In the genomic region with DNA sequence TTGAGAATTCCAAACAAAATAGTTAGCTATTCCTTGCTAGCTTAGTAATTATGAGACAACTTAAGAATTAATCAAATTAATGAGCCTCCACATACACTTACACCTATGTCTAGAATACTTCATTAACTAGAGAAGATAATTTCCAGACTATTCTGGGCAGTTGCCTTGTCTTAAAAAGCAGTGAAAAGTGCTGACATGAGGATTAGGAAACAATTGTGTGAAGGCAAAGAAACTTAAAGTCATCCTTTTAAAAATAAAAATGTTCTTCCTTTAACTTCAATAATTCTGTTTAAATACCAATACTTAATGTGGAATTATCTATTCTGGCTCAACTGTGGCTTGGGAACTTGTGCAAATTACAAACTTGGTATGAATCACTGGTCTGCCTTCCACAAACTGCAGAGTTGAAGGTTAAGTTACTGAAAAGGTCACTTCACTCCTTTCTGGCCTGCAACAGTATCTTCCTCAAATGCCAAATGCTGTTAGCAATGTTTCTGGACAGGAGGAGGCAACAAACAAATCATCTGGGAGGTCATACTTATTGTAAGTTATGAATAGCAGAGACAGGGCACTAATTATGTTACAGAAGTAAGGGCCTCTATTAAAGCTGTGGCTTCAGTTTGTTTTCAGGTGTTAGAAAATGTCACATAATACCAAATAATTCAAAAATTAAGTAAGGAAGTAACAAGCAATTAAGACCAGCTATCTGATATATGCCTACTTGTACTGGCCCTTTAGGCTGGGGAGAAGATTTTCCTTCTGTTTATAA, we compare ENCODE assay signal across 10 cellular contexts. TPM values are rescaled to one million over a fixed set of nuclear protein-coding genes. Genes with fewer than 3 reads are reported as not detected.
A peak's percentile ranks its signal among the peaks of the same experiment; 100 is the strongest.
DNase-seq lines count a peak whose midpoint lies in the region; ATAC-seq, FAIRE-seq and TF ChIP-seq lines count a peak whose summit lies in the region.
"Had no signal": no experiment of that assay in that cellular context is flagged by ENCODE, and none has a peak within 500 bp of the region (broad histone marks: within the 10 kb centered on the region; RNA-seq: fewer than 3 reads in every experiment).

No MANE protein-coding gene starts in this region.

- H3K9me3 Mint-ChIP-seq in endodermal cell = peaks cover 10% of the 10 kb centered on the region

- peaks cover 20% of the 10 kb centered on the region for H3K4me1 Mint-ChIP-seq in endodermal cell

- H3K36me3 Mint-ChIP-seq in endodermal cell (ENCODE audit: low read depth) = peaks cover 6% of the 10 kb centered on the region

- DNase-seq in Right ventricle myocardium inferior (ENCODE audit: missing footprints) = no peak
- no peak for DNase-seq in cardiac septum (ENCODE audit: low spot score)
- DNase-seq in brain microvascular endothelial cell = no peak
- no peak for DNase-seq in lung (ENCODE audit: low spot score)
- no peak for DNase-seq in vagina (ENCODE audit: extremely low spot score in 2 of 2)
- DNase-seq in endodermal cell = no peak
- DNase-seq in frontal cortex (ENCODE audit: low spot score in 2 of 2) = no peak
- no peak for DNase-seq in tibial nerve (ENCODE audit: low spot score in 2 of 2)
- DNase-seq: Calu3, NCI-H1105 treated with DMSO at 0.1 percent for 48 hours had no signal

- H3K27me3 ChIP-seq in brain microvascular endothelial cell (replicated peaks) (no peaks in the 10 kb centered on the region), lung (ENCODE audit: control insufficient read depth, insufficient read depth) (no peaks in the 10 kb centered on the region), vagina (no peaks in the 10 kb centered on the region), endodermal cell (ENCODE audit: control insufficient read depth, insufficient read depth, low read length, poor library complexity, severe bottlenecking) (no peaks in the 10 kb centered on the region), tibial nerve (no peaks in the 10 kb centered on the region)

- TF ChIP-seq POLR2A in vagina (IDR thresholded peaks at IDR 0.05) = no peak
- TF ChIP-seq POLR2A in tibial nerve (IDR thresholded peaks at IDR 0.05) = no peak

- intact Hi-C loops in Right ventricle myocardium inferior (cut with DNase I) = loop anchor here (2.0 kb wide), 1 partner anchor 15 kb away; no protein-coding TSS in a partner anchor
- intact Hi-C loops in cardiac septum (cut with DNase I) = no loop called here
- intact Hi-C loops in vagina (cut with DNase I) = no loop called here

- TF ChIP-seq CTCF in brain microvascular endothelial cell (IDR thresholded peaks at IDR 0.05; ENCODE audit: low read depth, low read length, missing control alignments) (no peak), lung (IDR thresholded peaks at IDR 0.05; ENCODE audit: control extremely low read depth, extremely low read depth) (no peak), vagina (IDR thresholded peaks at IDR 0.05) (no peak), endodermal cell (conservative IDR thresholded peaks at IDR 0.05) (no peak), tibial nerve (IDR thresholded peaks at IDR 0.05) (no peak)

- no peaks in the 10 kb centered on the region for H3K27me3 Mint-ChIP-seq in endodermal cell (ENCODE audit: insufficient read depth)

- H3K4me3 ChIP-seq in brain microvascular endothelial cell (ENCODE audit: low read depth, low read length) (no peak overlapping the region), lung (no peak overlapping the region), vagina (no peak overlapping the region), endodermal cell (ENCODE audit: low read length) (no peak overlapping the region), tibial nerve (no peak overlapping the region)

- FAIRE-seq in frontal cortex (lab: Jason Lieb, UNC) = no peak

- H3K36me3 ChIP-seq in brain microvascular endothelial cell (replicated peaks) (no peaks in the 10 kb centered on the region), lung (ENCODE audit: control insufficient read depth in 2 of 2, insufficient read depth in 2 of 2, low read length in 2 of 2) (no peaks in the 10 kb centered on the region), vagina (no peaks in the 10 kb centered on the region), endodermal cell (ENCODE audit: control insufficient read depth, insufficient read depth, low read length) (no peaks in the 10 kb centered on the region), tibial nerve (no peaks in the 10 kb centered on the region)

- H3K9ac ChIP-seq in endodermal cell (ENCODE audit: extremely low read depth, low read length, poor library complexity, severe bottlenecking) = no peak overlapping the region

- no peak overlapping the region for H3K4me3 Mint-ChIP-seq in endodermal cell

- ATAC-seq in Right ventricle myocardium inferior = peak; percentile 42
- peak; percentile 46 for ATAC-seq in lung (ENCODE audit: insufficient read depth, low FRiP score)

- in situ Hi-C loops in brain microvascular endothelial cell (cut with HindIII; ENCODE audit: low pct_ligation_motif_present, low sequenced_read_pairs) = no loop called here

- no peak overlapping the region for H3K27ac Mint-ChIP-seq in endodermal cell

- peaks cover 14 to 16% of the 10 kb centered on the region in 2 donors for H3K4me1 ChIP-seq in lung (ENCODE audit: control insufficient read depth in 2 of 2, insufficient read depth in 2 of 2, low read length in 2 of 2)
- H3K4me1 ChIP-seq in vagina = peaks cover 77% of the 10 kb centered on the region
- peaks cover 10% of the 10 kb centered on the region for H3K4me1 ChIP-seq in endodermal cell (ENCODE audit: control insufficient read depth, insufficient read depth, low read length)
- peaks cover 0 to 72% (median 42%) of the 10 kb centered on the region in 4 donors for H3K4me1 ChIP-seq in tibial nerve

- peak overlapping the region; percentile 37 for H3K27ac ChIP-seq in brain microvascular endothelial cell
- peak overlapping the region in 1 of 2 donors; percentile 69 for H3K27ac ChIP-seq in lung (ENCODE audit: low read depth in 1 of 2, low read length in 1 of 2)
- peak overlapping the region; percentile 59 for H3K27ac ChIP-seq in vagina
- no peak overlapping the region for H3K27ac ChIP-seq in endodermal cell (ENCODE audit: low read depth, low read length)
- peak overlapping the region in 2 of 4 donors; percentile 55 to 71 for H3K27ac ChIP-seq in tibial nerve

- H3K9me3 ChIP-seq in lung (ENCODE audit: control insufficient read depth in 2 of 2, insufficient read depth in 1 of 2, low read length in 1 of 2) (no peaks in the 10 kb centered on the region), vagina (no peaks in the 10 kb centered on the region), endodermal cell (ENCODE audit: control insufficient read depth, low read length) (peaks cover 5% of the 10 kb centered on the region), tibial nerve (no peaks in the 10 kb centered on the region)

- peak in 1 of 2 donors; percentile 36 for TF ChIP-seq EP300 in tibial nerve (IDR thresholded peaks at IDR 0.05)

RNA-seq across cellular contexts. Expression of a gene that starts 19.2 kb away (rescaled TPM):
- total RNA-seq in Right ventricle myocardium inferior (99.2 TPM), cardiac septum (55.0 TPM), lung (10 to 100 TPM; 23.3 to 23.4 TPM), vagina (43.0 TPM), endodermal cell (10 to 100 TPM; 15.2 TPM), frontal cortex (8.2 TPM), tibial nerve (10 to 100 TPM; 21.6 to 23.6 (median 23.1) TPM)
- polyA plus RNA-seq in lung = 10 to 100 TPM in 1 of 2 donors, 1 to 10 TPM in 1; 7.1 to 15.3 TPM
- 11.9 TPM for polyA plus RNA-seq in endodermal cell (2013, experiment 1 of 2)
- polyA plus RNA-seq in endodermal cell (2013, experiment 2 of 2) = 11.4 TPM

RNA-seq across cellular contexts. Expression of a gene that starts 50.0 kb away (rescaled TPM):
- total RNA-seq in Right ventricle myocardium inferior (26.9 TPM), cardiac septum (20.7 TPM), lung (10 to 100 TPM; 56.9 to 79.2 TPM), vagina (31.4 TPM), endodermal cell (10 to 100 TPM; 29.5 to 44.9 TPM), frontal cortex (35.9 TPM), tibial nerve (10 to 100 TPM; 45.0 to 71.2 (median 64.5) TPM)
- 10 to 100 TPM; 22.0 to 31.6 TPM for polyA plus RNA-seq in lung
- polyA plus RNA-seq in endodermal cell (2013, experiment 1 of 2) = 41.6 TPM
- 30.6 TPM for polyA plus RNA-seq in endodermal cell (2013, experiment 2 of 2)
